ENCODE assay signal across 8 cellular contexts in the genomic region with DNA sequence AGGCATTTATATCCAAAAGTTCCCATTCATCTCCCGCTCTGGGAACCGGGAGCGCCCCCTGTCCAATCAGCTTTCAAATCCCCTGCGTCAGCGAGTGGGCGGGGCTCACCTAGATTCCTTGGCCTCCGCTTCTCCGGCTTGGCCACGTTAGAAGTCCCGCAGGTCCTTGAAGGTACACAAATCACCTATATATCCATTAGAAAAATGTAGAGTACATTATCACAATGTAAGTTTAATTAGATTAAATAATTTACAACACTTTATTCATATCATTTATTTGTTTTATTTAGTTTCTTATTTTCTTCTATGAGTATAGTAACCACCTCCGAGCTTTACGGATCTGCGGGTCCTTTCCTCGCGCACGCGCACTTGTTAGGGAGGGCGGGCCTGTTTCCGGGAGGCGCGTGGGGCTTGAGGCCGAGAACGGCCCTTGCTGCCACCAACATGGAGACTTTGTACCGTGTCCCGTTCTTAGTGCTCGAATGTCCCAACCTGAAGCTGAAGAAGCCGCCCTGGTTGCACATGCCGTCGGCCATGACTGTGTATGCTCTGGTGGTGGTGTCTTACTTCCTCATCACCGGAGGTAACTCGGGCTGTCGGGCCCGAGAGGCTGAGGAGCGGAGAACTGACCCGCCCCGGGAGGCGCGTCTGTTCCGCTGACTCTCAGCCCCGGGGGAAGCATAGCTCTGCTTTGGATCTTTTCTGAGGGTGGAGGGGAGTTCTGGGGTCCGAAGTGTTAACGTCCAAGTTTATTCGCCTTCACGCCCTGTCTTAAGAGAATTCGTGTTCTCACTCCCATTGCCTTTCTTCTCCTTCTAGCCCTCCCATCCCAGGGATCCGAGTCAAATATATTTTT. TPM values are rescaled to one million over a fixed set of nuclear protein-coding genes. Genes with fewer than 3 reads are reported as not detected.
DNase-seq lines count a peak whose midpoint lies in the region; ATAC-seq lines count a peak whose summit lies in the region.

TSS of gene OSTC (plus strand) at position 388 of the 856 bp plus-strand sequence. CDS start at position 445, 57 bp downstream.

- peak within 1 kb of the TSS; percentile 93 for H3K27ac ChIP-seq in effector memory CD4-positive, alpha-beta T cell (ENCODE audit: insufficient read depth, low read length, poor library complexity, severe bottlenecking)

- peak within 1 kb of the TSS; percentile 97 for H3K4me3 ChIP-seq in effector memory CD4-positive, alpha-beta T cell (ENCODE audit: insufficient read depth, low read depth, low read length, poor library complexity, severe bottlenecking)

- peaks cover 8% of the 10 kb centered on the region for H3K4me1 ChIP-seq in effector memory CD4-positive, alpha-beta T cell (ENCODE audit: control insufficient read depth, insufficient read depth, low read length, poor library complexity, severe bottlenecking)

- H3K27me3 ChIP-seq in effector memory CD4-positive, alpha-beta T cell (replicated peaks; ENCODE audit: control insufficient read depth, insufficient read depth, low read length, poor library complexity, severe bottlenecking): no peaks in the 10 kb centered on the region

- no peaks in the 10 kb centered on the region for H3K36me3 ChIP-seq in effector memory CD4-positive, alpha-beta T cell (ENCODE audit: control insufficient read depth, insufficient read depth, low read length)

- no peaks in the 10 kb centered on the region for H3K9me3 ChIP-seq in effector memory CD4-positive, alpha-beta T cell (ENCODE audit: control insufficient read depth, low read length)

- peak; percentile 95 for DNase-seq in COLO668 (lab: John Stamatoyannopoulos, UW; ENCODE audit: unreplicated experiment)
- peak; percentile 91 for DNase-seq in HT1080 (ENCODE audit: low read depth)
- DNase-seq in NOMO-1 treated with DMSO at 0.1 percent for 48 hours (lab: John Stamatoyannopoulos, UW; ENCODE audit: unreplicated experiment): peak; percentile 91
- peak; percentile 83 to 84 for DNase-seq in activated CD8-positive, alpha-beta memory T cell treated with anti-CD3 and anti-CD28 coated beads for 4 hours (ENCODE audit: low read depth in 2 of 2)
- DNase-seq in effector memory CD4-positive, alpha-beta T cell: peak; percentile 82 to 89 (median 83)
- peak; percentile 98 for DNase-seq in lung microvascular endothelial cell (ENCODE audit: low read depth in 2 of 2)
- DNase-seq in stimulated activated CD4-positive, alpha-beta T cell treated with anti-CD3 and anti-CD28 coated beads, TNF-alpha, amount 100 ng/mL, for 48 hours (ENCODE audit: low read depth in 3 of 3): peak; percentile 83 to 87 (median 86)

- peak; percentile 94 for ATAC-seq in GM21360 (IDR thresholded peaks at IDR 0.05; ENCODE audit: unreplicated experiment)

RNA-seq across cellular contexts. Expression of gene OSTC, which starts in this region (rescaled TPM):
- 86.3 and 92.1 TPM in 2 replicates for total RNA-seq in HT1080 (2014; rRNA removed; shearing (Covaris generic))
- 142 and 169 TPM in 2 replicates for polyA plus RNA-seq in HT1080 (2015; cell fraction: cytosol; rRNA removed)
- 60.1 and 91.5 TPM in 2 replicates for polyA plus RNA-seq in HT1080 (2015; cell fraction: nucleus; rRNA removed)
- 190 and 221 TPM in 2 replicates for total RNA-seq in lung microvascular endothelial cell

Comparison
In these comparisons a context has a peak if more than half of its experiments do, and no peak if none do; other contexts are left out.
1. Peak in every context shown above with its lines: DNase-seq, ATAC-seq, H3K4me3 ChIP-seq and H3K27ac ChIP-seq.